23 cellular contexts compared by ENCODE assay signal in the genomic region with DNA sequence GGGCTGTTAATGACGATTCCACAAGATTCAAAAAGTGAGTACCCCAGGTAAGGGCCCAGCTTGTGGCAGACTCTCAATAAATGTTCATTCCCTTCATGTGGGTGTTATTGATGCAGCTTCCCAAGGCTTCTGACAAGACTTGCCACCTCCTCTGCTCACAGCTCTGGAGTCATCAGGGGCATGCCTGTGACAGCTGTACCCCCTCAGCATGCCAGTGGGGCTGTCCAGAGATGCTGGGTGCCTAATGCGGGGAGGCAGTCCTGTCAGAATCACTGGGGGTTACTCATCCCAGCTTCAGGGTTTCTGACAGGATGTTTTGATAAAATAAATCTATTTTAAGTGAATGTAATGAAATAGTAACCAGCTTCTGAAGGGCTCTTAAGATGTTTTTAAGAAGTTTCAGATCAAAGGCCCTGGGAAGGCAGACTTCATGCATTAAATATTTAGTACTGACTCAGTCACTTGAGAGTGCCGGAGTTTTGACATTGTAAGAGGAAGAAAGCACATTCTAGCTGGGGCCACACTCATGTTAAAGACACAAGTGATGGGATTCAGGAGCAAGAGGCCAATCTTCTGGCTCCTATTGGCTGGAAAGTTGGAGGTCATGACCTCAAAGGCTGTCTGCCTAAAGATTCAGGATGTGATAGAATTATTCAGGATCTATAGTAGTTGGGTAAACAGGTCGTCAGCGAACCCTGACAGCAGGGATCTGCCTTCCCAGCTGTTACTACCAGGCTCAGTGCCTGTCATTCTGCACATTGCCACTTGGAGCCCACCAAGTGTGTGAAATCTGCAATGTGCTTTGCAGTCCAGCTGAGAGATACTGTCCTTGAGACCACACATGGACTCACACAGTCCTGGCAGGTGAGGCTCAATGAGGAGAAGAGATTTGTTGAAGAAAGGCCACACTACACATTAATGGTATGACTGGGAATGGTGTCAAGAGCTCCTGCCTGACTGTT.
A peak's percentile ranks its signal among the peaks of the same experiment; 100 is the strongest.
DNase-seq lines count a peak whose midpoint lies in the region; ATAC-seq and TF ChIP-seq lines count a peak whose summit lies in the region.
"Had no signal": no experiment of that assay in that cellular context is flagged by ENCODE, and none has a peak within 500 bp of the region (broad histone marks: within the 10 kb centered on the region; RNA-seq: fewer than 3 reads in every experiment).

No MANE protein-coding gene starts in this region.

- H3K4me1 ChIP-seq in BE2C (no peaks in the 10 kb centered on the region), left lung (no peaks in the 10 kb centered on the region), Peyer's patch (no peaks in the 10 kb centered on the region)
- H3K4me1 ChIP-seq: HAP-1, right lobe of liver had no signal

- DNase-seq in BE2C (peak; percentile 10), HT1080 (ENCODE audit: low read depth) (peak; percentile 14), SK-MEL-5 (ENCODE audit: low read depth, low spot score) (peak; percentile 4), left lung (no peak), Peyer's patch (no peak), cerebellum (ENCODE audit: low spot score) (no peak)
- no peak for DNase-seq in activated naive CD4-positive, alpha-beta T cell treated with anti-CD3 and anti-CD28 coated beads, Interleukin-2, amount 50 U/mL, for 16 hours
- DNase-seq: activated B cell treated with CpG ODN at 0.5 μM for 24 hours; activated CD4-positive, alpha-beta memory T cell treated with anti-CD3 and anti-CD28 coated beads for 36 hours; activated effector memory CD4-positive, alpha-beta T cell treated with anti-CD3 and anti-CD28 coated beads, Interleukin-2, amount 50 U/mL, for 16 hours; CD4-positive, alpha-beta T cell; DND-41; hippocampal formation; Karpas-422; NCI-H1048; NCI-H2081; NCI-H526; OCI-M1; right lobe of liver had no signal

- no peak overlapping the region for H3K27ac ChIP-seq in left lung
- no peak overlapping the region for H3K27ac ChIP-seq in Peyer's patch
- H3K27ac ChIP-seq: right lobe of liver, SK-N-MC, thoracic aorta had no signal

- H3K9me3 ChIP-seq in BE2C: no peaks in the 10 kb centered on the region
- no peaks in the 10 kb centered on the region for H3K9me3 ChIP-seq in left lung
- no peaks in the 10 kb centered on the region for H3K9me3 ChIP-seq in Peyer's patch
- H3K9me3 ChIP-seq: HAP-1, right lobe of liver, thoracic aorta had no signal

- H3K36me3 ChIP-seq in BE2C (no peaks in the 10 kb centered on the region), left lung (no peaks in the 10 kb centered on the region), Peyer's patch (no peaks in the 10 kb centered on the region)
- H3K36me3 ChIP-seq: HAP-1, right lobe of liver, thoracic aorta had no signal

- ATAC-seq in left lung (peak; percentile 88), HG03457 (IDR thresholded peaks at IDR 0.05; ENCODE audit: unreplicated experiment) (no peak)
- ATAC-seq: right lobe of liver had no signal

- TF ChIP-seq CTCF in BE2C (IDR thresholded peaks at IDR 0.05; ENCODE audit: low read depth, low read length): peak; percentile 31; the same call in 1 of the 2 replicates
- TF ChIP-seq CTCF in left lung (IDR thresholded peaks at IDR 0.05): no peak
- TF ChIP-seq CTCF in Peyer's patch (IDR thresholded peaks at IDR 0.05): no peak

- intact Hi-C loops in left lung (cut with DNase I): no loop called here

- TF ChIP-seq POLR2A in Peyer's patch (IDR thresholded peaks at IDR 0.05): no peak

- no peaks in the 10 kb centered on the region for H3K27me3 ChIP-seq in BE2C
- no peaks in the 10 kb centered on the region for H3K27me3 ChIP-seq in left lung
- no peaks in the 10 kb centered on the region for H3K27me3 ChIP-seq in Peyer's patch
- H3K27me3 ChIP-seq: right lobe of liver had no signal

- in situ Hi-C loops in SK-MEL-5 (cut with HindIII; ENCODE audit: low pct_unique_long_range_greater_than_20kb, low sequenced_read_pairs): no loop called here

- no peak overlapping the region for H3K4me3 ChIP-seq in BE2C (ENCODE audit: low read depth, low read length)
- no peak overlapping the region for H3K4me3 ChIP-seq in left lung
- no peak overlapping the region for H3K4me3 ChIP-seq in Peyer's patch
- H3K4me3 ChIP-seq: HAP-1, right lobe of liver, SK-N-MC, thoracic aorta had no signal

Comparison
In these comparisons a context has a peak if more than half of its experiments do, and no peak if none do; other contexts are left out.
1. DNase-seq: peak in BE2C (single experiment), HT1080 (single experiment) and SK-MEL-5 (single experiment); none in left lung (0 of 2), activated naive CD4-positive, alpha-beta T cell treated with anti-CD3 and anti-CD28 coated beads, Interleukin-2, amount 50 U/mL, for 16 hours (single experiment), Peyer's patch (0 of 3) and cerebellum (single experiment).